17 cellular contexts compared by ENCODE assay signal in the genomic region with DNA sequence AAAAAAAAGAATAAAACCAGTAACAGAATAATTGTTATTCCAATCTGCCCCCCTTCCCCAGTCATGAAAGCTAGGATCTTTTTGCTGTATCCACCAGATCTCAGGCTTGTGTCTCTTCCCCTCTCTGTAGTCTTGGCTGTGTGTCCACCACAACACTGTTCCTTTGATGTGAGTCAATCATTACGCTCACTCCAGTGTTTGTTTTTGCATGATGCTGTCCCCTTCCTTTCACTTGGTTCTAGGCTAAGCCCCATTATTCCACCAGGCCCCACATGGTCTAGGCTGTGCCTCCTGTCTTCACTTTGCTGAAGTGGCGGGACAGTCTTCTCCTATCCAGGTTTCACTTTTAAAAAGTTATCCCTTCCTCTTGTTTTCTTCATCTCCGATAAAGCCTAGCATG. TPM values are rescaled to one million over a fixed set of nuclear protein-coding genes. Genes with fewer than 3 reads are reported as not detected.
DNase-seq lines count a peak whose midpoint lies in the region; ATAC-seq and TF ChIP-seq lines count a peak whose summit lies in the region.
"Had no signal": no experiment of that assay in that cellular context is flagged by ENCODE, and none has a peak within 500 bp of the region (broad histone marks: within the 10 kb centered on the region; RNA-seq: fewer than 3 reads in every experiment).

No MANE protein-coding gene starts in this region.

- no peak overlapping the region for H2AK5ac ChIP-seq in trophoblast cell (ENCODE audit: low read length)

- H3K4me1 ChIP-seq in endodermal cell (ENCODE audit: control insufficient read depth, insufficient read depth, low read length) (no peaks in the 10 kb centered on the region), trophoblast cell (ENCODE audit: control insufficient read depth in 1 of 2, insufficient read depth in 2 of 2, low read length in 2 of 2) (peaks cover 3 to 7% of the 10 kb centered on the region in 2 experiments)

- H4K91ac ChIP-seq in trophoblast cell (ENCODE audit: low read depth, low read length): peak overlapping the region; percentile 40

- H3K27me3 Mint-ChIP-seq in endodermal cell (ENCODE audit: insufficient read depth): no peaks in the 10 kb centered on the region

- H3K4me3 ChIP-seq in endodermal cell (ENCODE audit: low read length): no peak overlapping the region
- H3K4me3 ChIP-seq in trophoblast cell (ENCODE audit: low read depth, low read length): no peak overlapping the region

- CTCF ChIA-PET in HEK293T (lab: Yijun Ruan, JAX): interaction anchor here (0.7 to 1.0 kb wide), 2 partner anchors 17 to 1707 kb away, joined by 4 read pairs; no protein-coding TSS in a partner anchor
- CTCF ChIA-PET in RWPE1 (lab: Yijun Ruan, JAX): no interaction called here

- H3K36me3 ChIP-seq in endodermal cell (ENCODE audit: control insufficient read depth, insufficient read depth, low read length): no peaks in the 10 kb centered on the region
- H3K36me3 ChIP-seq in trophoblast cell (ENCODE audit: control insufficient read depth in 1 of 2, insufficient read depth in 2 of 2, low read length in 2 of 2): peaks cover 3 to 9% of the 10 kb centered on the region in 2 experiments

- no peak overlapping the region for H4K8ac ChIP-seq in trophoblast cell (ENCODE audit: low read depth, low read length)

- no peak overlapping the region for H3K4me2 ChIP-seq in trophoblast cell (ENCODE audit: low read length)
- H3K4me2 ChIP-seq: KMS-11 had no signal

- H2AFZ ChIP-seq in trophoblast cell (ENCODE audit: insufficient read depth, low read length, poor library complexity): no peak overlapping the region

- H3K27ac ChIP-seq in RWPE1: peak overlapping the region; percentile 55
- H3K27ac ChIP-seq in endodermal cell (ENCODE audit: low read depth, low read length): peak overlapping the region; percentile 58
- peak overlapping the region; percentile 45 for H3K27ac ChIP-seq in trophoblast cell (ENCODE audit: low read depth, low read length)
- H3K27ac ChIP-seq: KMS-11 had no signal

- no peak overlapping the region for H2BK120ac ChIP-seq in trophoblast cell (ENCODE audit: insufficient read depth, low read length, poor library complexity)

- peaks cover 4% of the 10 kb centered on the region for H3K9me3 ChIP-seq in endodermal cell (ENCODE audit: control insufficient read depth, low read length)
- H3K9me3 ChIP-seq in trophoblast cell (ENCODE audit: insufficient read depth, low read depth, low read length): no peaks in the 10 kb centered on the region

- no peak overlapping the region for H3K18ac ChIP-seq in trophoblast cell (ENCODE audit: low read length)

- ATAC-seq in GM21786 (IDR thresholded peaks at IDR 0.05; ENCODE audit: unreplicated experiment) (no peak), HG03196 (IDR thresholded peaks at IDR 0.05; ENCODE audit: unreplicated experiment) (no peak)
- ATAC-seq: activated CD8-positive, alpha-beta memory T cell treated with anti-CD3 and anti-CD28 coated beads, Interleukin-2, amount 10 ng/mL, durations not matched to agents 7 days and 5 days had no signal

- peak overlapping the region; percentile 49 for H3K4ac ChIP-seq in trophoblast cell (ENCODE audit: low read depth, low read length)

- DNase-seq in HEK293T (ENCODE audit: extremely low spot score) (no peak), RWPE1 (ENCODE audit: low spot score) (no peak), endodermal cell (no peak), trophoblast cell (no peak), NCI-H1092 treated with DMSO at 0.1 percent for 48 hours (lab: John Stamatoyannopoulos, UW) (no peak)
- DNase-seq: activated CD4-positive, alpha-beta T cell treated with anti-CD3 and anti-CD28 coated beads for 1 hour; activated CD8-positive, alpha-beta memory T cell treated with anti-CD3 and anti-CD28 coated beads, Interleukin-2, amount 10 ng/mL, durations not matched to agents 7 days and 5 days; amniotic stem cell; COR-L47; posterior cingulate gyrus; Right ventricle myocardium superior; stimulated activated CD4-positive, alpha-beta T cell treated with anti-CD3 and anti-CD28 coated beads, Interleukin-4, amount 100 ng/mL, for 1 hour; T-helper 2 cell had no signal

- H3K27ac Mint-ChIP-seq in endodermal cell: no peak overlapping the region
- H3K27ac Mint-ChIP-seq: activated CD8-positive, alpha-beta memory T cell treated with anti-CD3 and anti-CD28 coated beads, Interleukin-2, amount 10 ng/mL, durations not matched to agents 7 days and 5 days had no signal

- H3K79me1 ChIP-seq in trophoblast cell (ENCODE audit: low read length): peaks cover 2% of the 10 kb centered on the region

- POLR2A ChIA-PET in HEK293T (lab: Yijun Ruan, JAX) (interaction anchor here (1.0 kb wide), 1 partner anchor 18 kb away, joined by 3 read pairs; a partner anchor contains a TSS), RWPE1 (lab: Yijun Ruan, JAX; ENCODE audit: low non-redundant PET) (no interaction called here)

- no peaks in the 10 kb centered on the region for H3K36me3 Mint-ChIP-seq in endodermal cell (ENCODE audit: low read depth)
- H3K36me3 Mint-ChIP-seq: activated CD8-positive, alpha-beta memory T cell treated with anti-CD3 and anti-CD28 coated beads, Interleukin-2, amount 10 ng/mL, durations not matched to agents 7 days and 5 days had no signal

- H3K27me3 ChIP-seq in endodermal cell (ENCODE audit: control insufficient read depth, insufficient read depth, low read length, poor library complexity, severe bottlenecking): no peaks in the 10 kb centered on the region
- no peaks in the 10 kb centered on the region for H3K27me3 ChIP-seq in trophoblast cell (ENCODE audit: insufficient read depth, low read length)

- H3K9ac ChIP-seq in endodermal cell (ENCODE audit: extremely low read depth, low read length, poor library complexity, severe bottlenecking) (no peak overlapping the region), trophoblast cell (ENCODE audit: low read length) (no peak overlapping the region)
- H3K9ac ChIP-seq: KMS-11 had no signal

- H4K12ac ChIP-seq in trophoblast cell (ENCODE audit: low read depth, low read length): no peak overlapping the region

- peak overlapping the region; percentile 13 for H2BK12ac ChIP-seq in trophoblast cell (ENCODE audit: low read length)

- no peaks in the 10 kb centered on the region for H3K9me3 Mint-ChIP-seq in endodermal cell

- H3K14ac ChIP-seq in trophoblast cell (ENCODE audit: low read length): no peak overlapping the region

- H2BK5ac ChIP-seq in trophoblast cell (ENCODE audit: low read depth, low read length, poor library complexity): peak overlapping the region; percentile 81

- H3K79me2 ChIP-seq in trophoblast cell (ENCODE audit: control insufficient read depth, insufficient read depth, low read length, poor library complexity): no peaks in the 10 kb centered on the region

- H3K23ac ChIP-seq in trophoblast cell (ENCODE audit: low read length): no peak overlapping the region

- no peak overlapping the region for H3K4me3 Mint-ChIP-seq in endodermal cell
- H3K4me3 Mint-ChIP-seq: activated CD8-positive, alpha-beta memory T cell treated with anti-CD3 and anti-CD28 coated beads, Interleukin-2, amount 10 ng/mL, durations not matched to agents 7 days and 5 days had no signal

- 94% methylated on average over 2 to 3 of the region's 3 CpGs for WGBS in endodermal cell (ENCODE audit: insufficient coverage in 1 of 2, insufficient read length in 1 of 2), 2 experiments
- WGBS in trophoblast cell (ENCODE audit: extremely low coverage, insufficient coverage, insufficient read length): no CpG with 5 or more reads among the region's 3 CpGs

- TF ChIP-seq CTCF in RWPE1 (conservative IDR thresholded peaks at IDR 0.05; ENCODE audit: low read depth) (no peak), endodermal cell (conservative IDR thresholded peaks at IDR 0.05) (no peak)

- peaks cover 10% of the 10 kb centered on the region for H3K4me1 Mint-ChIP-seq in endodermal cell

TF ChIP-seq in HEK293T, 16 proteins besides CTCF, POLR2A, EP300 and RAD21:
- no peak for TF ChIP-seq SUZ12 (IDR thresholded peaks at IDR 0.05)
- TF ChIP-seq, protein P1, sequence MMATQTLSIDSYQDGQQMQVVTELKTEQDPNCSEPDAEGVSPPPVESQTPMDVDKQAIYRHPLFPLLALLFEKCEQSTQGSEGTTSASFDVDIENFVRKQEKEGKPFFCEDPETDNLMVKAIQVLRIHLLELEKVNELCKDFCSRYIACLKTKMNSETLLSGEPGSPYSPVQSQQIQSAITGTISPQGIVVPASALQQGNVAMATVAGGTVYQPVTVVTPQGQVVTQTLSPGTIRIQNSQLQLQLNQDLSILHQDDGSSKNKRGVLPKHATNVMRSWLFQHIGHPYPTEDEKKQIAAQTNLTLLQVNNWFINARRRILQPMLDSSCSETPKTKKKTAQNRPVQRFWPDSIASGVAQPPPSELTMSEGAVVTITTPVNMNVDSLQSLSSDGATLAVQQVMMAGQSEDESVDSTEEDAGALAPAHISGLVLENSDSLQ (IDR thresholded peaks at IDR 0.05): peak; percentile 26; the same call in 1 of the 2 replicates
- TF ChIP-seq LEF1 (IDR thresholded peaks at IDR 0.05; ENCODE audit: borderline replicate concordance): no peak
- no peak for TF ChIP-seq FOXK2 (IDR thresholded peaks at IDR 0.05)
- no peak for TF ChIP-seq HDGF (IDR thresholded peaks at IDR 0.05; ENCODE audit: borderline replicate concordance)

RNA-seq across cellular contexts. Expression of a gene that starts 13.6 kb away (rescaled TPM):
- 1 to 10 TPM; 1.1 TPM for total RNA-seq in endodermal cell
- 0.14 TPM for polyA plus RNA-seq in endodermal cell (2013, experiment 1 of 2)
- polyA plus RNA-seq in endodermal cell (2013, experiment 2 of 2): 0.33 TPM
- polyA plus RNA-seq in trophoblast cell (2013): 44.4 and 51.3 TPM in 2 replicates

RNA-seq across cellular contexts. Expression of a gene that starts 18.5 kb away (rescaled TPM):
- 100 to 1,000 TPM; 116 to 121 TPM for total RNA-seq in endodermal cell
- polyA plus RNA-seq in endodermal cell (2013, experiment 1 of 2): 179 TPM
- 188 TPM for polyA plus RNA-seq in endodermal cell (2013, experiment 2 of 2)
- 291 and 298 TPM in 2 replicates for polyA plus RNA-seq in trophoblast cell (2013)

RNA-seq across cellular contexts. Expression of a gene that starts 49.8 kb away (rescaled TPM):
- total RNA-seq in endodermal cell: 1 to 10 TPM in 1 of 2 donors, under 1 TPM in 1; 0.64 to 1.1 TPM
- 1.5 TPM for polyA plus RNA-seq in endodermal cell (2013, experiment 1 of 2)
- polyA plus RNA-seq in endodermal cell (2013, experiment 2 of 2): 0.95 TPM
- 0.81 and 1.0 TPM in 2 replicates for polyA plus RNA-seq in trophoblast cell (2013)

RNA-seq across cellular contexts. Expression of a gene that starts 52.9 kb away (rescaled TPM):
- not detected for total RNA-seq in endodermal cell
- polyA plus RNA-seq in endodermal cell (2013, experiment 1 of 2): not detected
- polyA plus RNA-seq in endodermal cell (2013, experiment 2 of 2): not detected
- polyA plus RNA-seq in trophoblast cell (2013): not detected in 2 replicates
- total RNA-seq: activated CD8-positive, alpha-beta memory T cell treated with anti-CD3 and anti-CD28 coated beads, Interleukin-2, amount 10 ng/mL, durations not matched to agents 7 days and 5 days; lower leg skin; Right ventricle myocardium superior had no signal
